1 cellular context compared by ENCODE assay signal in the genomic region with DNA sequence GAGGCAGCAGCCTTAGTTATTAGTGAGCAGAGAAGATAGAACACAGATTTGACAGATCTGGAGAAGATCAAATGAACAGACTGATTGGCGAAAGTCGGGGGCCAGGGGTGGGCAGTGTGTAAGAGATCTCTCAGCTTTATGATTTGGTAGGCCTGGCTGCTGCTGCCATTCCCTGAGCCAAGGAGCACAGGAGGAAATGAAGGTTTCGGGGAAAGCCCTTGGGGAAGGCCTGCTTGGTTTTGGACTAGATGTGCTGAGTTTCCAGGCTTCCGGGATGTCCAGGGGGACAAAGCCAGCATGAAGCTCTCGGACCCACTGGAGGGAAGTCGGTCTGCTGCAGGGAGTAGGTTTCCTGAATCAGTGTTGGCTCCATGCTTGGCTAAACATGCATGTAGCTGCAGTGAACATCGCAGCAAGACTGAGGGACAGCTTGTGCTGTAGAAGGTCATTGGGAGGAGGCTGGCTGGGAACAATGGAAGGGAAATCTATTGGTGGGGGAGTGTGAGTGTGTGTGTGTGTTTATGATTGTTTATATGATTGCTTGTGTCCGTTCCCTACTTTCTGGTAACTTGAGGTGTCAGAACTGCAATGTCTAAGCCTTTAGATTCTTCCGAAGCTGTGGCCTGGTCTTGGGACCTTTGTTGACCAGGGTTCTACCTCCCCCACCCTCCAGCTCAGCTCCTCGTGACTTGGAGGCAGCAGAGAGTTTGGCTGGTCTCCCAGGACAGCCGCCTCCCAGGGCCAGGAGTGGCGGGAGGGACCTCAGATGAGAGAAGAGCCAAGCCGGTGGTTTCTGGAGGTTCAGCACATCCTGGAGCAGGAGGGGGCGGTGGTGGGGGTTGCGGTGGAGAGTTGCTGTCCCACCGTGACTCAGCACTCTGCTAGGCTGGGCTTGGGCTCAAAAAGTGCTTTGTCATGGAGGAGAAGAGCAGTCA.
TF ChIP-seq lines count a peak whose summit lies in the region.

No MANE protein-coding gene starts in this region.

TF ChIP-seq in K562, 482 proteins besides CTCF, POLR2A, EP300 and RAD21 (continued from another document and continues in another):
- TF ChIP-seq, protein P1, sequence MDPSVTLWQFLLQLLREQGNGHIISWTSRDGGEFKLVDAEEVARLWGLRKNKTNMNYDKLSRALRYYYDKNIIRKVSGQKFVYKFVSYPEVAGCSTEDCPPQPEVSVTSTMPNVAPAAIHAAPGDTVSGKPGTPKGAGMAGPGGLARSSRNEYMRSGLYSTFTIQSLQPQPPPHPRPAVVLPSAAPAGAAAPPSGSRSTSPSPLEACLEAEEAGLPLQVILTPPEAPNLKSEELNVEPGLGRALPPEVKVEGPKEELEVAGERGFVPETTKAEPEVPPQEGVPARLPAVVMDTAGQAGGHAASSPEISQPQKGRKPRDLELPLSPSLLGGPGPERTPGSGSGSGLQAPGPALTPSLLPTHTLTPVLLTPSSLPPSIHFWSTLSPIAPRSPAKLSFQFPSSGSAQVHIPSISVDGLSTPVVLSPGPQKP (CRISPR knock-in tag; IDR thresholded peaks at IDR 0.05) = no peak
- TF ChIP-seq NR2C2 (CRISPR knock-in tag; IDR thresholded peaks at IDR 0.05) (no peak), NR2C2 (tag; IDR thresholded peaks at IDR 0.05) (peak; percentile 85), ZNF175 (CRISPR knock-in tag; IDR thresholded peaks at IDR 0.05; ENCODE audit: low read depth) (peak; percentile 71; the same call in 1 of the 2 replicates), HDAC1 (IDR thresholded peaks at IDR 0.05) (peak in 1 of 2 experiments; percentile 88; a peak in 2 of 4 replicates), TBP (optimal IDR thresholded peaks at IDR 0.05; ENCODE audit: low read depth, low read length) (no peak), NR4A1 (CRISPR knock-in tag; IDR thresholded peaks at IDR 0.05) (no peak), NR4A1 (tag; IDR thresholded peaks at IDR 0.05) (peak; percentile 72; the same call in 1 of the 2 replicates), POLR3G (IDR thresholded peaks at IDR 0.05; ENCODE audit: extremely low read depth, insufficient read length, insufficient replicate concordance) (no peak), BRD9 (IDR thresholded peaks at IDR 0.05; ENCODE audit: low read depth, partially characterized antibody) (peak; percentile 95), PML (IDR thresholded peaks at IDR 0.05; ENCODE audit: low read length) (peak; percentile 29; the same call in 1 of the 2 replicates), MAFG (tag; conservative IDR thresholded peaks at IDR 0.05) (peak; percentile 100), TSC22D4 (tag; IDR thresholded peaks at IDR 0.05) (no peak), NCOR1 (IDR thresholded peaks at IDR 0.05) (peak; percentile 85), PHF21A (IDR thresholded peaks at IDR 0.05; ENCODE audit: borderline replicate concordance, low read depth) (no peak; the same call in 1 of the 2 replicates), PHF20 (IDR thresholded peaks at IDR 0.05; ENCODE audit: partially characterized antibody) (no peak), COPS2 (conservative IDR thresholded peaks at IDR 0.05) (no peak), CBX5 (IDR thresholded peaks at IDR 0.05; ENCODE audit: borderline replicate concordance, low read depth) (peak; percentile 26; the same call in 1 of the 2 replicates), TARDBP (IDR thresholded peaks at IDR 0.05) (0 out of 2 replicates have a peak, but pooled peaks have one; percentile 20), MTA1 (IDR thresholded peaks at IDR 0.05; ENCODE audit: borderline replicate concordance) (peak; percentile 66; the same call in 1 of the 2 replicates), SNIP1 (IDR thresholded peaks at IDR 0.05; ENCODE audit: low read depth) (peak; percentile 60; the same call in 1 of the 2 replicates), KLF13 (tag; IDR thresholded peaks at IDR 0.05; ENCODE audit: borderline replicate concordance, low read depth) (peak; percentile 71; the same call in 1 of the 2 replicates), PHF8 (IDR thresholded peaks at IDR 0.05; ENCODE audit: borderline replicate concordance, low read length) (peak; percentile 23; the same call in 1 of the 2 replicates), SAP30 (IDR thresholded peaks at IDR 0.05; ENCODE audit: borderline replicate concordance, insufficient read depth, low read depth, low read length, poor library complexity, severe bottlenecking) (no peak), MAFK (IDR thresholded peaks at IDR 0.05; ENCODE audit: low read length) (peak; percentile 97), NCOA1 (IDR thresholded peaks at IDR 0.05; ENCODE audit: low read depth) (peak; percentile 82), RHOXF2B (CRISPR knock-in tag; conservative IDR thresholded peaks at IDR 0.05) (no peak), ARID1B (IDR thresholded peaks at IDR 0.05) (peak; percentile 86), CBFB (CRISPR knock-in tag; IDR thresholded peaks at IDR 0.05) (0 out of 2 replicates have a peak, but pooled peaks have one; percentile 61), XRCC5 (IDR thresholded peaks at IDR 0.05; ENCODE audit: low read depth, low read length) (peak; percentile 95; the same call in 1 of the 2 replicates), LEF1 (IDR thresholded peaks at IDR 0.05) (peak; percentile 93), ZNF311 (CRISPR knock-in tag; IDR thresholded peaks at IDR 0.05) (no peak), HDAC2 (IDR thresholded peaks at IDR 0.05) (peak; percentile 88; the same call in 1 of the 2 replicates), ETV5 (CRISPR knock-in tag; IDR thresholded peaks at IDR 0.05; ENCODE audit: low read depth) (0 out of 2 replicates have a peak, but pooled peaks have one; percentile 56), SMARCA5 (IDR thresholded peaks at IDR 0.05) (peak; percentile 78; the same call in 1 of the 2 replicates), TRIM28 (IDR thresholded peaks at IDR 0.05) (peak; percentile 82; the same call in 1 of the 2 replicates), RBM22 (IDR thresholded peaks at IDR 0.05; ENCODE audit: low read depth, low read length, poor library complexity, severe bottlenecking) (no peak)
- TF ChIP-seq, protein P2, sequence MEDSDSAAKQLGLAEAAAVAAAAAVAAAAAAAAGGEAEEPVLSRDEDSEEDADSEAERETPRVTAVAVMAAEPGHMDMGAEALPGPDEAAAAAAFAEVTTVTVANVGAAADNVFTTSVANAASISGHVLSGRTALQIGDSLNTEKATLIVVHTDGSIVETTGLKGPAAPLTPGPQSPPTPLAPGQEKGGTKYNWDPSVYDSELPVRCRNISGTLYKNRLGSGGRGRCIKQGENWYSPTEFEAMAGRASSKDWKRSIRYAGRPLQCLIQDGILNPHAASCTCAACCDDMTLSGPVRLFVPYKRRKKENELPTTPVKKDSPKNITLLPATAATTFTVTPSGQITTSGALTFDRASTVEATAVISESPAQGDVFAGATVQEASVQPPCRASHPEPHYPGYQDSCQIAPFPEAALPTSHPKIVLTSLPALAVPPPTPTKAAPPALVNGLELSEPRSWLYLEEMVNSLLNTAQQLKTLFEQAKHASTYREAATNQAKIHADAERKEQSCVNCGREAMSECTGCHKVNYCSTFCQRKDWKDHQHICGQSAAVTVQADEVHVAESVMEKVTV (CRISPR knock-in tag; IDR thresholded peaks at IDR 0.05) = peak; percentile 68
- TF ChIP-seq, protein P3, sequence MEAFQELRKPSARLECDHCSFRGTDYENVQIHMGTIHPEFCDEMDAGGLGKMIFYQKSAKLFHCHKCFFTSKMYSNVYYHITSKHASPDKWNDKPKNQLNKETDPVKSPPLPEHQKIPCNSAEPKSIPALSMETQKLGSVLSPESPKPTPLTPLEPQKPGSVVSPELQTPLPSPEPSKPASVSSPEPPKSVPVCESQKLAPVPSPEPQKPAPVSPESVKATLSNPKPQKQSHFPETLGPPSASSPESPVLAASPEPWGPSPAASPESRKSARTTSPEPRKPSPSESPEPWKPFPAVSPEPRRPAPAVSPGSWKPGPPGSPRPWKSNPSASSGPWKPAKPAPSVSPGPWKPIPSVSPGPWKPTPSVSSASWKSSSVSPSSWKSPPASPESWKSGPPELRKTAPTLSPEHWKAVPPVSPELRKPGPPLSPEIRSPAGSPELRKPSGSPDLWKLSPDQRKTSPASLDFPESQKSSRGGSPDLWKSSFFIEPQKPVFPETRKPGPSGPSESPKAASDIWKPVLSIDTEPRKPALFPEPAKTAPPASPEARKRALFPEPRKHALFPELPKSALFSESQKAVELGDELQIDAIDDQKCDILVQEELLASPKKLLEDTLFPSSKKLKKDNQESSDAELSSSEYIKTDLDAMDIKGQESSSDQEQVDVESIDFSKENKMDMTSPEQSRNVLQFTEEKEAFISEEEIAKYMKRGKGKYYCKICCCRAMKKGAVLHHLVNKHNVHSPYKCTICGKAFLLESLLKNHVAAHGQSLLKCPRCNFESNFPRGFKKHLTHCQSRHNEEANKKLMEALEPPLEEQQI (IDR thresholded peaks at IDR 0.05) = peak; percentile 70; the same call in 1 of the 2 replicates
- TF ChIP-seq, protein P4, sequence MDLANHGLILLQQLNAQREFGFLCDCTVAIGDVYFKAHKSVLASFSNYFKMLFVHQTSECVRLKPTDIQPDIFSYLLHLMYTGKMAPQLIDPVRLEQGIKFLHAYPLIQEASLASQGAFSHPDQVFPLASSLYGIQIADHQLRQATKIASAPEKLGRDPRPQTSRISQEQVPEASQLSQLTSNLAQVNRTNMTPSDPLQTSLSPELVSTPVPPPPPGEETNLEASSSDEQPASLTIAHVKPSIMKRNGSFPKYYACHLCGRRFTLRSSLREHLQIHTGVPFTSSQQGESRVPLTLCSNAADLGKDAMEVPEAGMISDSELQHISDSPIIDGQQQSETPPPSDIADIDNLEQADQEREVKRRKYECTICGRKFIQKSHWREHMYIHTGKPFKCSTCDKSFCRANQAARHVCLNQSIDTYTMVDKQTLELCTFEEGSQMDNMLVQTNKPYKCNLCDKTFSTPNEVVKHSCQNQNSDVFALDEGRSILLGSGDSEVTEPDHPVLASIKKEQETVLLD (IDR thresholded peaks at IDR 0.05) = peak; percentile 49; the same call in 1 of the 2 replicates
- TF ChIP-seq, protein P5, sequence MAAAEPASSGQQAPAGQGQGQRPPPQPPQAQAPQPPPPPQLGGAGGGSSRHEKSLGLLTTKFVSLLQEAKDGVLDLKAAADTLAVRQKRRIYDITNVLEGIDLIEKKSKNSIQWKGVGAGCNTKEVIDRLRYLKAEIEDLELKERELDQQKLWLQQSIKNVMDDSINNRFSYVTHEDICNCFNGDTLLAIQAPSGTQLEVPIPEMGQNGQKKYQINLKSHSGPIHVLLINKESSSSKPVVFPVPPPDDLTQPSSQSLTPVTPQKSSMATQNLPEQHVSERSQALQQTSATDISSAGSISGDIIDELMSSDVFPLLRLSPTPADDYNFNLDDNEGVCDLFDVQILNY (CRISPR knock-in tag; IDR thresholded peaks at IDR 0.05) = 0 out of 2 replicates have a peak, but pooled peaks have one; percentile 35
- TF ChIP-seq, protein P6, sequence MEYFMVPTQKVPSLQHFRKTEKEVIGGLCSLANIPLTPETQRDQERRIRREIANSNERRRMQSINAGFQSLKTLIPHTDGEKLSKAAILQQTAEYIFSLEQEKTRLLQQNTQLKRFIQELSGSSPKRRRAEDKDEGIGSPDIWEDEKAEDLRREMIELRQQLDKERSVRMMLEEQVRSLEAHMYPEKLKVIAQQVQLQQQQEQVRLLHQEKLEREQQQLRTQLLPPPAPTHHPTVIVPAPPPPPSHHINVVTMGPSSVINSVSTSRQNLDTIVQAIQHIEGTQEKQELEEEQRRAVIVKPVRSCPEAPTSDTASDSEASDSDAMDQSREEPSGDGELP (CRISPR knock-in tag; IDR thresholded peaks at IDR 0.05; ENCODE audit: borderline replicate concordance) = peak; percentile 89
- TF ChIP-seq, protein P7, sequence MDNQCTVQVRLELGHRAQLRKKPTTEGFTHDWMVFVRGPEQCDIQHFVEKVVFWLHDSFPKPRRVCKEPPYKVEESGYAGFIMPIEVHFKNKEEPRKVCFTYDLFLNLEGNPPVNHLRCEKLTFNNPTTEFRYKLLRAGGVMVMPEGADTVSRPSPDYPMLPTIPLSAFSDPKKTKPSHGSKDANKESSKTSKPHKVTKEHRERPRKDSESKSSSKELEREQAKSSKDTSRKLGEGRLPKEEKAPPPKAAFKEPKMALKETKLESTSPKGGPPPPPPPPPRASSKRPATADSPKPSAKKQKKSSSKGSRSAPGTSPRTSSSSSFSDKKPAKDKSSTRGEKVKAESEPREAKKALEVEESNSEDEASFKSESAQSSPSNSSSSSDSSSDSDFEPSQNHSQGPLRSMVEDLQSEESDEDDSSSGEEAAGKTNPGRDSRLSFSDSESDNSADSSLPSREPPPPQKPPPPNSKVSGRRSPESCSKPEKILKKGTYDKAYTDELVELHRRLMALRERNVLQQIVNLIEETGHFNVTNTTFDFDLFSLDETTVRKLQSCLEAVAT (IDR thresholded peaks at IDR 0.05) = peak; percentile 95 to 97
- TF ChIP-seq, protein P8, sequence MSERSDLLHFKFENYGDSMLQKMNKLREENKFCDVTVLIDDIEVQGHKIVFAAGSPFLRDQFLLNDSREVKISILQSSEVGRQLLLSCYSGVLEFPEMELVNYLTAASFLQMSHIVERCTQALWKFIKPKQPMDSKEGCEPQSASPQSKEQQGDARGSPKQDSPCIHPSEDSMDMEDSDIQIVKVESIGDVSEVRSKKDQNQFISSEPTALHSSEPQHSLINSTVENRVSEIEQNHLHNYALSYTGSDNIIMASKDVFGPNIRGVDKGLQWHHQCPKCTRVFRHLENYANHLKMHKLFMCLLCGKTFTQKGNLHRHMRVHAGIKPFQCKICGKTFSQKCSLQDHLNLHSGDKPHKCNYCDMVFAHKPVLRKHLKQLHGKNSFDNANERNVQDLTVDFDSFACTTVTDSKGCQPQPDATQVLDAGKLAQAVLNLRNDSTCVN (CRISPR knock-in tag; IDR thresholded peaks at IDR 0.05) = peak; percentile 71; the same call in 1 of the 2 replicates
- TF ChIP-seq, protein P9, sequence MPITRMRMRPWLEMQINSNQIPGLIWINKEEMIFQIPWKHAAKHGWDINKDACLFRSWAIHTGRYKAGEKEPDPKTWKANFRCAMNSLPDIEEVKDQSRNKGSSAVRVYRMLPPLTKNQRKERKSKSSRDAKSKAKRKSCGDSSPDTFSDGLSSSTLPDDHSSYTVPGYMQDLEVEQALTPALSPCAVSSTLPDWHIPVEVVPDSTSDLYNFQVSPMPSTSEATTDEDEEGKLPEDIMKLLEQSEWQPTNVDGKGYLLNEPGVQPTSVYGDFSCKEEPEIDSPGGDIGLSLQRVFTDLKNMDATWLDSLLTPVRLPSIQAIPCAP (CRISPR knock-in tag; IDR thresholded peaks at IDR 0.05; ENCODE audit: borderline replicate concordance) = no peak
- TF ChIP-seq, protein P10, sequence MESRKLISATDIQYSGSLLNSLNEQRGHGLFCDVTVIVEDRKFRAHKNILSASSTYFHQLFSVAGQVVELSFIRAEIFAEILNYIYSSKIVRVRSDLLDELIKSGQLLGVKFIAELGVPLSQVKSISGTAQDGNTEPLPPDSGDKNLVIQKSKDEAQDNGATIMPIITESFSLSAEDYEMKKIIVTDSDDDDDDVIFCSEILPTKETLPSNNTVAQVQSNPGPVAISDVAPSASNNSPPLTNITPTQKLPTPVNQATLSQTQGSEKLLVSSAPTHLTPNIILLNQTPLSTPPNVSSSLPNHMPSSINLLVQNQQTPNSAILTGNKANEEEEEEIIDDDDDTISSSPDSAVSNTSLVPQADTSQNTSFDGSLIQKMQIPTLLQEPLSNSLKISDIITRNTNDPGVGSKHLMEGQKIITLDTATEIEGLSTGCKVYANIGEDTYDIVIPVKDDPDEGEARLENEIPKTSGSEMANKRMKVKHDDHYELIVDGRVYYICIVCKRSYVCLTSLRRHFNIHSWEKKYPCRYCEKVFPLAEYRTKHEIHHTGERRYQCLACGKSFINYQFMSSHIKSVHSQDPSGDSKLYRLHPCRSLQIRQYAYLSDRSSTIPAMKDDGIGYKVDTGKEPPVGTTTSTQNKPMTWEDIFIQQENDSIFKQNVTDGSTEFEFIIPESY (CRISPR knock-in tag; IDR thresholded peaks at IDR 0.05) = peak; percentile 39
- TF ChIP-seq, protein P11, sequence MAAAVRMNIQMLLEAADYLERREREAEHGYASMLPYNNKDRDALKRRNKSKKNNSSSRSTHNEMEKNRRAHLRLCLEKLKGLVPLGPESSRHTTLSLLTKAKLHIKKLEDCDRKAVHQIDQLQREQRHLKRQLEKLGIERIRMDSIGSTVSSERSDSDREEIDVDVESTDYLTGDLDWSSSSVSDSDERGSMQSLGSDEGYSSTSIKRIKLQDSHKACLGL (CRISPR knock-in tag; IDR thresholded peaks at IDR 0.05; ENCODE audit: borderline replicate concordance, poor library complexity, severe bottlenecking) = no peak
